8 cellular contexts compared by ENCODE assay signal in the genomic region with DNA sequence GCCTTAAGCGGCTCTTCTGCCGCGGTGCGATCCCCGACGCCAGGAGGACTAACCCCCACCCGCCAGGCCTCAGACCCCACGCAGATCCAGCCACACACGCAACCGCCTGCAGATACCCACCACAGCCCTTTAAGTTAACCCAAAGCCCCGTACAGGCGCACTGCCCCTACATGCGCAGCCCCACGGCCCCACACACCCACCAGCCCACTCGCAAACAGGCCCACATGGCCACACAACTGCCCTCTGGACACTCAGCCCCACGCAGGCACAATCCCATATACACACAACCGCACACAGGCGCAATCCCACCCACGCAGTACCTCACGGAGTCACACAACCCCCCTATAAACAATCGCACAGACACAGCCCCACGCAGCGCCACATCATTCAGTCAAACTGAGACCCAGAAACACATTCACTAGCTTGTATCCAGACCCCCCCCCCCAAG. TPM values are rescaled to one million over a fixed set of nuclear protein-coding genes. Genes with fewer than 3 reads are reported as not detected.
A peak's percentile ranks its signal among the peaks of the same experiment; 100 is the strongest.
DNase-seq lines count a peak whose midpoint lies in the region; ATAC-seq and TF ChIP-seq lines count a peak whose summit lies in the region.

No MANE protein-coding gene starts in this region.

- intact Hi-C loops in CD4-positive, alpha-beta T cell (cut with DNase I, micrococcal nuclease): no loop called here
- intact Hi-C loops in esophagus squamous epithelium (cut with DNase I) (no loop called here), prostate gland (cut with DNase I) (no loop called here)

- TF ChIP-seq CTCF in CD4-positive, alpha-beta T cell (IDR thresholded peaks at IDR 0.05): no peak
- TF ChIP-seq CTCF in esophagus squamous epithelium (IDR thresholded peaks at IDR 0.05): no peak
- no peak for TF ChIP-seq CTCF in prostate gland (IDR thresholded peaks at IDR 0.05)

- 55 to 84% methylated on average over 11 to 18 of the region's 23 CpGs for WGBS in esophagus squamous epithelium, 2 donors
- WGBS in prostate gland: 26% methylated on average over 23 of the region's 23 CpGs

- H3K27me3 Mint-ChIP-seq in CD4-positive, alpha-beta T cell: peaks cover 29% of the 10 kb centered on the region
- peaks cover 39% of the 10 kb centered on the region for H3K27me3 Mint-ChIP-seq in T-helper 17 cell

- no peak for ATAC-seq in CD4-positive, alpha-beta T cell (ENCODE audit: poor library complexity)
- peak; percentile 7 for ATAC-seq in T-helper 17 cell
- no peak for ATAC-seq in HG02970 (IDR thresholded peaks at IDR 0.05; ENCODE audit: low FRiP score, unreplicated experiment)
- ATAC-seq in GM18502 (IDR thresholded peaks at IDR 0.05; ENCODE audit: poor library complexity, unreplicated experiment): no peak

- no peaks in the 10 kb centered on the region for H3K9me3 ChIP-seq in CD4-positive, alpha-beta T cell (ENCODE audit: control insufficient read depth, low read length)
- H3K9me3 ChIP-seq in T-helper 17 cell (ENCODE audit: control insufficient read depth, low read length, poor library complexity, severe bottlenecking) (no peaks in the 10 kb centered on the region), esophagus squamous epithelium (no peaks in the 10 kb centered on the region), prostate gland (no peaks in the 10 kb centered on the region)

- peak overlapping the region; percentile 78 for H3K4me3 Mint-ChIP-seq in CD4-positive, alpha-beta T cell
- H3K4me3 Mint-ChIP-seq in T-helper 17 cell: peak overlapping the region; percentile 93

- DNase-seq in CD4-positive, alpha-beta T cell: no peak
- DNase-seq in T-helper 17 cell (no peak), esophagus squamous epithelium (lab: John Stamatoyannopoulos, UW) (no peak), prostate gland (ENCODE audit: low spot score) (no peak), SW 1271 (lab: John Stamatoyannopoulos, UW) (no peak), AG08396 (ENCODE audit: low spot score) (no peak)

- H3K36me3 Mint-ChIP-seq in CD4-positive, alpha-beta T cell (ENCODE audit: low read depth): no peaks in the 10 kb centered on the region
- H3K36me3 Mint-ChIP-seq in T-helper 17 cell (ENCODE audit: low read depth): peaks cover 11% of the 10 kb centered on the region

- peaks cover 43 to 100% (median 58%) of the 10 kb centered on the region in 3 donors for H3K4me1 ChIP-seq in esophagus squamous epithelium
- H3K4me1 ChIP-seq in prostate gland (replicated peaks): peaks cover 14% of the 10 kb centered on the region

- H3K27me3 ChIP-seq in CD4-positive, alpha-beta T cell (ENCODE audit: control insufficient read depth, insufficient read depth, low read length): peaks cover 4% of the 10 kb centered on the region
- peaks cover 0 to 12% (median 0%) of the 10 kb centered on the region in 4 donors for H3K27me3 ChIP-seq in esophagus squamous epithelium
- H3K27me3 ChIP-seq in prostate gland (replicated peaks; ENCODE audit: insufficient read depth): no peaks in the 10 kb centered on the region

- no peaks in the 10 kb centered on the region for H3K36me3 ChIP-seq in esophagus squamous epithelium
- H3K36me3 ChIP-seq in prostate gland: no peaks in the 10 kb centered on the region

- no peaks in the 10 kb centered on the region for H3K9me3 Mint-ChIP-seq in CD4-positive, alpha-beta T cell

- peaks cover 52% of the 10 kb centered on the region for H3K4me1 Mint-ChIP-seq in CD4-positive, alpha-beta T cell (ENCODE audit: low read depth)
- H3K4me1 Mint-ChIP-seq in T-helper 17 cell: peaks cover 29% of the 10 kb centered on the region

- CTCF ChIA-PET in CD4-positive, alpha-beta T cell (lab: Charles Lee): no interaction called here

- TF ChIP-seq POLR2A in esophagus squamous epithelium (IDR thresholded peaks at IDR 0.05) (no peak), prostate gland (IDR thresholded peaks at IDR 0.05) (no peak)

- H3K27ac Mint-ChIP-seq in CD4-positive, alpha-beta T cell: peak overlapping the region; percentile 11
- H3K27ac Mint-ChIP-seq in T-helper 17 cell: peak overlapping the region; percentile 66

- POLR2A ChIA-PET in CD4-positive, alpha-beta T cell (lab: Charles Lee): no interaction called here

- H3K4me3 ChIP-seq in esophagus squamous epithelium: peak overlapping the region in 3 of 4 donors; percentile 49 to 68 (median 64)
- H3K4me3 ChIP-seq in prostate gland: peak overlapping the region; percentile 35 to 50

- H3K27ac ChIP-seq in CD4-positive, alpha-beta T cell (ENCODE audit: low read depth, low read length): no peak overlapping the region
- H3K27ac ChIP-seq in esophagus squamous epithelium (peak overlapping the region in 3 of 4 donors; percentile 26 to 71 (median 45)), prostate gland (peak overlapping the region; percentile 67 to 81)

RNA-seq across cellular contexts. Expression of gene RAI1, which starts 41.7 kb away (rescaled TPM):
- 10 to 100 TPM; 19.3 to 25.2 TPM for total RNA-seq in CD4-positive, alpha-beta T cell
- total RNA-seq in T-helper 17 cell: 10 to 100 TPM; 18.4 to 18.6 TPM
- 10 to 100 TPM; 17.0 to 36.3 (median 22.3) TPM for total RNA-seq in esophagus squamous epithelium
- total RNA-seq in prostate gland: 10 to 100 TPM; 69.2 to 71.0 TPM
